ENCODE assay signal across 8 cellular contexts in genomic region chr11:124837491-124837856, GRCh38. TPM values are rescaled to one million over a fixed set of nuclear protein-coding genes. Genes with fewer than 3 reads are reported as not detected.
DNase-seq lines count a peak whose midpoint lies in the region; ATAC-seq and TF ChIP-seq lines count a peak whose summit lies in the region.

No MANE protein-coding gene starts in this region.

- peaks cover 3% of the 10 kb centered on the region for H3K4me1 Mint-ChIP-seq in progenitor cell of endocrine pancreas (ENCODE audit: low read depth)

- H3K36me3 Mint-ChIP-seq in progenitor cell of endocrine pancreas (ENCODE audit: insufficient read depth): no peaks in the 10 kb centered on the region

- no peak overlapping the region for H3K4me3 ChIP-seq in fibroblast of mammary gland (ENCODE audit: control insufficient read depth, low read depth, low read length)

- TF ChIP-seq CTCF in AG09319 (IDR thresholded peaks at IDR 0.05; ENCODE audit: low read depth, low read length): peak; percentile 78
- peak; percentile 45 for TF ChIP-seq CTCF in GM13976 (IDR thresholded peaks at IDR 0.05; ENCODE audit: borderline replicate concordance, control extremely low read depth, extremely low read depth, insufficient read depth, missing control alignments)
- TF ChIP-seq CTCF in fibroblast of mammary gland (conservative IDR thresholded peaks at IDR 0.05; ENCODE audit: control insufficient read depth, insufficient read depth, low read depth, low read length): peak; percentile 73
- no peak for TF ChIP-seq CTCF in progenitor cell of endocrine pancreas (IDR thresholded peaks at IDR 0.05; ENCODE audit: unreplicated experiment)

- ATAC-seq in activated CD4-positive, CD25-positive, alpha-beta regulatory T cell treated with anti-CD3 and anti-CD28 coated beads, Interleukin-2, amount 50 U/mL, for 24 hours: no peak
- ATAC-seq in HG02852 (IDR thresholded peaks at IDR 0.05; ENCODE audit: unreplicated experiment): no peak

- H3K27me3 Mint-ChIP-seq in progenitor cell of endocrine pancreas: peaks cover 65% of the 10 kb centered on the region

- peak overlapping the region; percentile 51 for H3K27ac Mint-ChIP-seq in progenitor cell of endocrine pancreas

- no peaks in the 10 kb centered on the region for H3K9me3 Mint-ChIP-seq in progenitor cell of endocrine pancreas (ENCODE audit: low read depth)

- peak; percentile 74 for DNase-seq in AG09319 (ENCODE audit: extremely low read depth, low read depth)
- DNase-seq in GM13976 (ENCODE audit: low spot score): peak; percentile 57
- DNase-seq in LoVo (ENCODE audit: low spot score): peak; percentile 57
- peak; percentile 80 for DNase-seq in SK-MEL-5 (ENCODE audit: low read depth, low spot score)
- peak; percentile 91 for DNase-seq in fibroblast of mammary gland (ENCODE audit: low read depth)
- DNase-seq in progenitor cell of endocrine pancreas (ENCODE audit: low spot score, unreplicated experiment): no peak

- H3K4me3 Mint-ChIP-seq in progenitor cell of endocrine pancreas (ENCODE audit: low read depth): no peak overlapping the region

- in situ Hi-C loops in GM13976 (cut with MboI; ENCODE audit: low sequenced_read_pairs, unreplicated experiment): loop anchor here (10.0 kb wide), 1 partner anchor 173 kb away; no protein-coding TSS in a partner anchor
- in situ Hi-C loops in SK-MEL-5 (cut with HindIII; ENCODE audit: low pct_unique_long_range_greater_than_20kb, low sequenced_read_pairs): no loop called here

RNA-seq across cellular contexts. Expression of gene ROBO3, which starts 27.8 kb away (rescaled TPM):
- total RNA-seq in SK-MEL-5 (2014; rRNA removed; shearing (Covaris generic)): 3.0 and 3.2 TPM in 2 replicates
- polyA plus RNA-seq in SK-MEL-5 (2015; cell fraction: cytosol; rRNA removed): 6.3 and 7.7 TPM in 2 replicates
- 119 and 146 TPM in 2 replicates for polyA plus RNA-seq in SK-MEL-5 (2015; cell fraction: nucleus; rRNA removed)
- total RNA-seq in progenitor cell of endocrine pancreas: 9.9 and 10.2 TPM in 2 replicates

RNA-seq across cellular contexts. Expression of gene MSANTD2, which starts 37.3 kb away (rescaled TPM):
- total RNA-seq in SK-MEL-5 (2014; rRNA removed; shearing (Covaris generic)): 6.7 and 7.8 TPM in 2 replicates
- polyA plus RNA-seq in SK-MEL-5 (2015; cell fraction: cytosol; rRNA removed): 3.7 and 8.4 TPM in 2 replicates
- 74.8 and 93.1 TPM in 2 replicates for polyA plus RNA-seq in SK-MEL-5 (2015; cell fraction: nucleus; rRNA removed)
- 33.9 and 41.6 TPM in 2 replicates for total RNA-seq in progenitor cell of endocrine pancreas
